23 cellular contexts compared by ENCODE assay signal in the genomic region with DNA sequence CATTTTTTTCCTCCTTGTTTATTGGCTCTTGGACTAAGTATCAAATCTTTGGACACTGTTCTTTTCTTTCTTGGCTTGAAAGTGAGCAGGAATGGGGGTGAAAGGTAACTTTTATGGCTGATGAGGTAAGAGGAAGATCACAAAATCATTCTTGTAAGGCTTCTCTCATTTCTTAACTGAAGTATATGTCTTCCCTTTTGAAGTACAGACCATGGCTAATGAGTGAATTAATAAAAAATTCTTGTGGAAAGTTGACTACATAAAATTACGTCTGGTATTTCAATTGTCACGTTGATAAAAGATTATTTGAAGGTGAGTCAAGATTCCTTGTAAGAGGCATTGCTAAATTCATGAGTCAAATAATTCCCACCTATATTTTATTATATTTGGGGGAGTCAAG.
"Had no signal": no experiment of that assay in that cellular context is flagged by ENCODE, and none has a peak within 500 bp of the region (broad histone marks: within the 10 kb centered on the region; RNA-seq: fewer than 3 reads in every experiment).

No MANE protein-coding gene starts in this region.

- H3K4me1 ChIP-seq: lower lobe of right lung, pancreas, right lobe of liver, upper lobe of left lung had no signal

- H3K27ac ChIP-seq: dorsolateral prefrontal cortex, lower lobe of right lung, neutrophil, pancreas, right lobe of liver, thoracic aorta, tibial nerve, upper lobe of left lung had no signal

- ATAC-seq: left colon; left ventricle myocardium superior; lower lobe of right lung; natural killer cell; pancreas; right lobe of liver; stimulated activated effector memory CD8-positive, alpha-beta T cell treated with anti-CD3 and anti-CD28 coated beads, Interleukin-12 subunit alpha, Interleukin-12 subunit beta, amount 100 ng/mL, for 72 hours; stimulated activated naive CD8-positive, alpha-beta T cell treated with anti-CD3 and anti-CD28 coated beads, Interleukin-15, Interleukin-2, amounts not matched to agents 100 U/mL and 50 U/mL, for 24 hours had no signal

- H3K36me3 Mint-ChIP-seq: immature natural killer cell; natural killer cell; stimulated activated effector memory CD8-positive, alpha-beta T cell treated with anti-CD3 and anti-CD28 coated beads, Interleukin-12 subunit alpha, Interleukin-12 subunit beta, amount 100 ng/mL, for 72 hours had no signal

- H3K27ac Mint-ChIP-seq: immature natural killer cell; natural killer cell; stimulated activated effector memory CD8-positive, alpha-beta T cell treated with anti-CD3 and anti-CD28 coated beads, Interleukin-12 subunit alpha, Interleukin-12 subunit beta, amount 100 ng/mL, for 72 hours had no signal

- H3K9me3 ChIP-seq: lower lobe of right lung, neutrophil, pancreas, right lobe of liver, thoracic aorta, tibial nerve, upper lobe of left lung had no signal

- H3K4me3 Mint-ChIP-seq: immature natural killer cell; natural killer cell; neural crest cell; stimulated activated effector memory CD8-positive, alpha-beta T cell treated with anti-CD3 and anti-CD28 coated beads, Interleukin-12 subunit alpha, Interleukin-12 subunit beta, amount 100 ng/mL, for 72 hours had no signal

- H3K4me3 ChIP-seq: dorsolateral prefrontal cortex, lower lobe of right lung, pancreas, right lobe of liver, thoracic aorta, tibial nerve, upper lobe of left lung had no signal

- H3K36me3 ChIP-seq: neutrophil, pancreas, right lobe of liver, upper lobe of left lung had no signal

- H3K9me3 Mint-ChIP-seq: stimulated activated effector memory CD8-positive, alpha-beta T cell treated with anti-CD3 and anti-CD28 coated beads, Interleukin-12 subunit alpha, Interleukin-12 subunit beta, amount 100 ng/mL, for 72 hours had no signal

- H3K4me1 Mint-ChIP-seq: immature natural killer cell; natural killer cell; stimulated activated effector memory CD8-positive, alpha-beta T cell treated with anti-CD3 and anti-CD28 coated beads, Interleukin-12 subunit alpha, Interleukin-12 subunit beta, amount 100 ng/mL, for 72 hours had no signal

- FAIRE-seq: colon, pancreas, urothelium cell line had no signal

- H3K27me3 ChIP-seq: dorsolateral prefrontal cortex, neutrophil, right lobe of liver, tibial nerve, upper lobe of left lung had no signal

- DNase-seq: dorsolateral prefrontal cortex; effector CD4-positive, alpha-beta T cell; hypothalamus; immature natural killer cell; islet precursor cell; kidney glomerular epithelial cell; left colon; left ventricle myocardium superior; lower lobe of right lung; natural killer cell; pancreas; right lobe of liver; stimulated activated CD4-positive, alpha-beta T cell treated with anti-CD3 and anti-CD28 coated beads, Interleukin-2, amount 100 ng/mL, for 24 hours; stimulated activated CD4-positive, alpha-beta T cell treated with anti-CD3 and anti-CD28 coated beads, Interleukin-4, amount 100 ng/mL, for 24 hours; stimulated activated naive CD8-positive, alpha-beta T cell treated with anti-CD3 and anti-CD28 coated beads, Interleukin-15, Interleukin-2, amounts not matched to agents 100 U/mL and 50 U/mL, for 24 hours; upper lobe of left lung had no signal
